In genomic region chr5:61665939-61666621, GRCh38 we compare ENCODE assay signal across 17 cellular contexts.
DNase-seq lines count a peak whose midpoint lies in the region; ATAC-seq and TF ChIP-seq lines count a peak whose summit lies in the region.
"Had no signal": no experiment of that assay in that cellular context is flagged by ENCODE, and none has a peak within 500 bp of the region (broad histone marks: within the 10 kb centered on the region; RNA-seq: fewer than 3 reads in every experiment).

No MANE protein-coding gene starts in this region.

- CTCF ChIA-PET in activated naive CD4-positive, alpha-beta T cell treated with anti-CD3 and anti-CD28 coated beads, Interleukin-2, amount 10 ng/mL, durations not matched to agents 7 days and 5 days (lab: Charles Lee): interaction anchor here (1.6 kb wide), 1 partner anchor 7 kb away, joined by 5 read pairs; no protein-coding TSS in a partner anchor

- H3K4me3 ChIP-seq in WI38 (ENCODE audit: low read depth, low read length): peak overlapping the region; percentile 26; the same call in 1 of the 2 replicates
- no peak overlapping the region for H3K4me3 ChIP-seq in osteoblast (ENCODE audit: insufficient read depth, low read length)
- H3K4me3 ChIP-seq: cardiac muscle cell, sigmoid colon, vagina had no signal

- H3K27ac ChIP-seq in osteoblast (ENCODE audit: low read depth, low read length): no peak overlapping the region
- H3K27ac ChIP-seq: cardiac muscle cell, HL-60, sigmoid colon, vagina had no signal

- H3K4me1 ChIP-seq in osteoblast (ENCODE audit: insufficient read depth, low read length): no peaks in the 10 kb centered on the region
- H3K4me1 ChIP-seq: Caco-2, sigmoid colon, vagina had no signal

- H2AFZ ChIP-seq in osteoblast (ENCODE audit: low read length): peak overlapping the region; percentile 17

- H3K9me3 Mint-ChIP-seq in activated naive CD4-positive, alpha-beta T cell treated with anti-CD3 and anti-CD28 coated beads, Interleukin-2, amount 10 ng/mL, durations not matched to agents 7 days and 5 days: no peaks in the 10 kb centered on the region

- no peak overlapping the region for H3K4me3 Mint-ChIP-seq in activated naive CD4-positive, alpha-beta T cell treated with anti-CD3 and anti-CD28 coated beads, Interleukin-2, amount 10 ng/mL, durations not matched to agents 7 days and 5 days

- ATAC-seq in GM18867 (IDR thresholded peaks at IDR 0.05; ENCODE audit: unreplicated experiment) (peak; percentile 57), left ventricle myocardium superior (peak; percentile 73), HG03280 (IDR thresholded peaks at IDR 0.05; ENCODE audit: unreplicated experiment) (no peak)

- peak overlapping the region; percentile 12 for H3K4me2 ChIP-seq in osteoblast (ENCODE audit: insufficient read depth, low read length)

- H3K4me1 Mint-ChIP-seq in activated naive CD4-positive, alpha-beta T cell treated with anti-CD3 and anti-CD28 coated beads, Interleukin-2, amount 10 ng/mL, durations not matched to agents 7 days and 5 days: no peaks in the 10 kb centered on the region

- intact Hi-C loops in left ventricle myocardium superior (cut with micrococcal nuclease): no loop called here

- H3K27ac Mint-ChIP-seq in activated naive CD4-positive, alpha-beta T cell treated with anti-CD3 and anti-CD28 coated beads, Interleukin-2, amount 10 ng/mL, durations not matched to agents 7 days and 5 days: no peak overlapping the region

- no peaks in the 10 kb centered on the region for H3K79me2 ChIP-seq in osteoblast (ENCODE audit: insufficient read depth, low read length)

- peaks cover 10% of the 10 kb centered on the region for H3K27me3 ChIP-seq in osteoblast (ENCODE audit: insufficient read depth, low read length)
- H3K27me3 ChIP-seq: cardiac muscle cell, sigmoid colon, vagina had no signal

- DNase-seq in left ventricle myocardium superior (no peak), osteoblast (ENCODE audit: insufficient read length, low spot score, missing footprints) (no peak), NCI-H1417 treated with DMSO at 0.1 percent for 48 hours (lab: John Stamatoyannopoulos, UW) (no peak), NCI-H748 (lab: John Stamatoyannopoulos, UW; ENCODE audit: unreplicated experiment) (no peak)
- DNase-seq in activated naive CD4-positive, alpha-beta T cell treated with anti-CD3 and anti-CD28 coated beads, Interleukin-2, amount 10 ng/mL, durations not matched to agents 7 days and 5 days: no peak
- DNase-seq: Caco-2; effector memory CD4-positive, alpha-beta T cell; NCI-H526 treated with DMSO at 0.1 percent for 48 hours; OCI-M1; SIG-M5; sigmoid colon had no signal

- TF ChIP-seq CTCF in WI38 (IDR thresholded peaks at IDR 0.05; ENCODE audit: low read depth, low read length) (no peak), osteoblast (IDR thresholded peaks at IDR 0.05; ENCODE audit: extremely low read depth, low read depth, low read length) (no peak)

- H3K27me3 Mint-ChIP-seq in activated naive CD4-positive, alpha-beta T cell treated with anti-CD3 and anti-CD28 coated beads, Interleukin-2, amount 10 ng/mL, durations not matched to agents 7 days and 5 days: peaks cover 17% of the 10 kb centered on the region

- no peaks in the 10 kb centered on the region for H3K36me3 Mint-ChIP-seq in activated naive CD4-positive, alpha-beta T cell treated with anti-CD3 and anti-CD28 coated beads, Interleukin-2, amount 10 ng/mL, durations not matched to agents 7 days and 5 days

- H3K36me3 ChIP-seq in osteoblast (ENCODE audit: insufficient read depth, low read length): no peaks in the 10 kb centered on the region
- H3K36me3 ChIP-seq: cardiac muscle cell, sigmoid colon, vagina had no signal

- H4K20me1 ChIP-seq in osteoblast (ENCODE audit: insufficient read depth, low read length): no peaks in the 10 kb centered on the region

- no peaks in the 10 kb centered on the region for H3K9me3 ChIP-seq in osteoblast (ENCODE audit: low read depth, low read length)
- H3K9me3 ChIP-seq: Caco-2, sigmoid colon, vagina had no signal
